ENCODE assay signal across 1 cellular context in genomic region chr7:7323352-7323751, GRCh38.
TF ChIP-seq lines count a peak whose summit lies in the region.

No MANE protein-coding gene starts in this region.

TF ChIP-seq in GM23338, 12 proteins besides CTCF, POLR2A, EP300 and RAD21 (continued from another document):
- TF ChIP-seq ZNF462 (CRISPR knock-in tag; IDR thresholded peaks at IDR 0.05) (no peak), ZNF331 (CRISPR knock-in tag; IDR thresholded peaks at IDR 0.05; ENCODE audit: low read depth) (no peak), ZNF114 (CRISPR knock-in tag; IDR thresholded peaks at IDR 0.05) (no peak), NANOG (IDR thresholded peaks at IDR 0.05; ENCODE audit: borderline replicate concordance) (no peak), JUNB (IDR thresholded peaks at IDR 0.05; ENCODE audit: unreplicated experiment) (no peak), STAT1 (IDR thresholded peaks at IDR 0.05; ENCODE audit: unreplicated experiment) (no peak), CREB1 (CRISPR knock-in tag; IDR thresholded peaks at IDR 0.05; ENCODE audit: low read depth) (no peak), POLR2AphosphoS5 (IDR thresholded peaks at IDR 0.05; ENCODE audit: low read depth) (no peak)
- TF ChIP-seq, protein P1, sequence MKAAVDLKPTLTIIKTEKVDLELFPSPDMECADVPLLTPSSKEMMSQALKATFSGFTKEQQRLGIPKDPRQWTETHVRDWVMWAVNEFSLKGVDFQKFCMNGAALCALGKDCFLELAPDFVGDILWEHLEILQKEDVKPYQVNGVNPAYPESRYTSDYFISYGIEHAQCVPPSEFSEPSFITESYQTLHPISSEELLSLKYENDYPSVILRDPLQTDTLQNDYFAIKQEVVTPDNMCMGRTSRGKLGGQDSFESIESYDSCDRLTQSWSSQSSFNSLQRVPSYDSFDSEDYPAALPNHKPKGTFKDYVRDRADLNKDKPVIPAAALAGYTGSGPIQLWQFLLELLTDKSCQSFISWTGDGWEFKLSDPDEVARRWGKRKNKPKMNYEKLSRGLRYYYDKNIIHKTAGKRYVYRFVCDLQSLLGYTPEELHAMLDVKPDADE (IDR thresholded peaks at IDR 0.05), result no peak
TF ChIP-seq in GM23338: peak in this region for 0.
